In the genomic region with DNA sequence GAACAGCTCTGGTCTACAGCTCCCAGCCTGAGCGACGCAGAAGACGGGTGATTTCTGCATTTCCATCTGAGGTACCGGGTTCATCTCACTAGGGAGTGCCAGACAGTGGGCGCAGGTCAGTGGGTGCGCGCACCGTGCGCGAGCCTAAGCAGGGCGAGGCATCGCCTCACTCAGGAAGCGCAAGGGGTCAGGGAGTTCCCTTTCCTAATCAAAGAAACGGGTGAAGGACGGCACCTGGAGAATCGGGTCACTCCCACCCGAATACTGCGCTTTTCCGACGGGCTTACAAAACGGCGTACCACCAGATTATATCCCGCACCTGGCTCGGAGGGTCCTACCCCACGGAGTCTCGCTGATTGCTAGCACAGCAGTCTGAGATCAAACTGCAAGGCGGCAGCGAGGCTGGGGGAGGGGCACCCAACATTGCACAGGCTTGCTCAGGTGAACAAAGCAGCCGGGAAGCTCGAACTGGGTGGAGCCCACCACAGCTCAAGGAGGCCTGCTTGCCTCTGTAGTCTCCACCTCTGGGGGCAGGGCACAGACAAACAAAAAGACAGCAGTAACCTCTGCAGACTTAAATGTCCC, we compare ENCODE assay signal across 8 cellular contexts.
DNase-seq lines count a peak whose midpoint lies in the region; ATAC-seq and TF ChIP-seq lines count a peak whose summit lies in the region.
"Not testable (repeated sequence)": the region's sequence is repeated elsewhere in the genome, so short reads cannot be mapped to it uniquely, and the experiment has no call there.

No MANE protein-coding gene starts in this region.

- H3K36me3 ChIP-seq in RWPE2 (ENCODE audit: low read depth); iPS-15b (ENCODE audit: control insufficient read depth, insufficient read depth, low read length): not testable (repeated sequence)

- peak overlapping the region; percentile 16 for H3K4me3 ChIP-seq in RWPE2 (ENCODE audit: severe bottlenecking)
- peak overlapping the region; percentile 64 for H3K4me3 ChIP-seq in iPS-15b (ENCODE audit: low read depth, low read length)

- H3K27ac ChIP-seq in RWPE2 (ENCODE audit: poor library complexity, severe bottlenecking): not testable (repeated sequence)

- not testable (repeated sequence) for H3K9me3 Mint-ChIP-seq in activated T-cell treated with anti-CD3 and anti-CD28 coated beads, Interleukin-2, amount 50 U/mL, for 4 hours; chondrocyte (ENCODE audit: low read depth); osteocyte (ENCODE audit: unreplicated experiment)

- peaks cover 26% of the 10 kb centered on the region for H3K27me3 Mint-ChIP-seq in activated T-cell treated with anti-CD3 and anti-CD28 coated beads, Interleukin-2, amount 50 U/mL, for 4 hours (ENCODE audit: low read depth)
- not testable (repeated sequence) for H3K27me3 Mint-ChIP-seq in chondrocyte (ENCODE audit: low read depth)
- peaks cover 24% of the 10 kb centered on the region for H3K27me3 Mint-ChIP-seq in osteocyte (ENCODE audit: unreplicated experiment)

- H3K4me1 Mint-ChIP-seq in activated T-cell treated with anti-CD3 and anti-CD28 coated beads, Interleukin-2, amount 50 U/mL, for 4 hours (ENCODE audit: low read depth); chondrocyte (ENCODE audit: low read depth); osteocyte (ENCODE audit: unreplicated experiment): not testable (repeated sequence)

- peak overlapping the region; percentile 39 for H3K4me3 Mint-ChIP-seq in activated T-cell treated with anti-CD3 and anti-CD28 coated beads, Interleukin-2, amount 50 U/mL, for 4 hours
- H3K4me3 Mint-ChIP-seq in chondrocyte (ENCODE audit: unreplicated experiment): peak overlapping the region; percentile 54
- peak overlapping the region; percentile 55 for H3K4me3 Mint-ChIP-seq in osteocyte (ENCODE audit: unreplicated experiment)

- H3K27me3 ChIP-seq in RWPE2 (ENCODE audit: insufficient read depth, poor library complexity, severe bottlenecking); iPS-15b (ENCODE audit: control insufficient read depth, insufficient read depth, low read length): not testable (repeated sequence)

- H3K36me3 Mint-ChIP-seq in activated T-cell treated with anti-CD3 and anti-CD28 coated beads, Interleukin-2, amount 50 U/mL, for 4 hours (ENCODE audit: insufficient read depth); chondrocyte (ENCODE audit: low read depth); osteocyte (ENCODE audit: unreplicated experiment): not testable (repeated sequence)

- not testable (repeated sequence) for H3K27ac Mint-ChIP-seq in chondrocyte (ENCODE audit: unreplicated experiment); osteocyte (ENCODE audit: unreplicated experiment)

- not testable (repeated sequence) for ATAC-seq in RWPE2 (ENCODE audit: low read depth); activated T-cell treated with anti-CD3 and anti-CD28 coated beads, Interleukin-2, amount 50 U/mL, for 4 hours

- DNase-seq in DMS79 treated with DMSO at 0.1 percent for 48 hours (lab: John Stamatoyannopoulos, UW) (peak; percentile 14), NCI-H2029 (lab: John Stamatoyannopoulos, UW) (peak; percentile 13), ureter (ENCODE audit: low spot score) (peak; percentile 45)
- DNase-seq in RWPE2 (ENCODE audit: low spot score); activated T-cell treated with anti-CD3 and anti-CD28 coated beads, Interleukin-2, amount 50 U/mL, for 4 hours; chondrocyte (ENCODE audit: low spot score); osteocyte (ENCODE audit: extremely low spot score, unreplicated experiment): not testable (repeated sequence)

- H3K4me1 ChIP-seq in RWPE2 (ENCODE audit: insufficient read depth, poor library complexity, severe bottlenecking); iPS-15b (ENCODE audit: control insufficient read depth, insufficient read depth, low read length): not testable (repeated sequence)

- TF ChIP-seq CTCF in RWPE2 (IDR thresholded peaks at IDR 0.05; ENCODE audit: poor library complexity, severe bottlenecking); chondrocyte (IDR thresholded peaks at IDR 0.05); osteocyte (IDR thresholded peaks at IDR 0.05): not testable (repeated sequence)

- H3K9ac ChIP-seq in iPS-15b (ENCODE audit: low read depth, low read length): not testable (repeated sequence)

- H3K9me3 ChIP-seq in RWPE2 (ENCODE audit: severe bottlenecking); iPS-15b (ENCODE audit: control insufficient read depth, insufficient read depth, low read length): not testable (repeated sequence)
